34 cellular contexts compared by ENCODE assay signal in genomic region chr1:154391086-154391770, GRCh38. TPM values are rescaled to one million over a fixed set of nuclear protein-coding genes. Genes with fewer than 3 reads are reported as not detected.
A peak's percentile ranks its signal among the peaks of the same experiment; 100 is the strongest.
DNase-seq lines count a peak whose midpoint lies in the region; ATAC-seq, FAIRE-seq and TF ChIP-seq lines count a peak whose summit lies in the region.
"Had no signal": no experiment of that assay in that cellular context is flagged by ENCODE, and none has a peak within 500 bp of the region (broad histone marks: within the 10 kb centered on the region; RNA-seq: fewer than 3 reads in every experiment).

No MANE protein-coding gene starts in this region.

- POLR2A ChIA-PET in activated CD8-positive, alpha-beta T cell treated with anti-CD3 and anti-CD28 coated beads for 36 hours (lab: Charles Lee), result no interaction called here

- H3K27ac Mint-ChIP-seq in activated CD8-positive, alpha-beta T cell treated with anti-CD3 and anti-CD28 coated beads for 36 hours, result no peak overlapping the region
- H3K27ac Mint-ChIP-seq: activated CD4-positive, alpha-beta memory T cell treated with anti-CD3 and anti-CD28 coated beads for 36 hours; activated naive CD8-positive, alpha-beta T cell treated with anti-CD3 and anti-CD28 coated beads, Interleukin-2, amount 10 ng/mL, durations not matched to agents 7 days and 5 days; activated T-helper 17 cell treated with anti-CD3 and anti-CD28 coated beads, Interleukin-2, amount 50 U/mL, for 72 hours; effector memory CD8-positive, alpha-beta T cell; T-helper 2 cell treated with Interferon-gamma antibody and Interleukin-4, amounts not matched to agents 5 μg/mL and 100 μg/mL, for 36 hours had no signal

- DNase-seq in NCI-H1694 treated with DMSO at 0.1 percent for 48 hours (lab: John Stamatoyannopoulos, UW) (peak; percentile 18), NCI-H1694 (lab: John Stamatoyannopoulos, UW) (no peak), HT1080 (ENCODE audit: low read depth) (peak; percentile 25), epithelial cell of esophagus (ENCODE audit: low read depth) (peak; percentile 89), myocyte (ENCODE audit: low read depth) (peak; percentile 37), RCC 7860 (ENCODE audit: low spot score) (no peak)
- no peak for DNase-seq in activated CD8-positive, alpha-beta memory T cell treated with anti-CD3 and anti-CD28 coated beads, Interleukin-2, amount 50 U/mL, for 48 hours
- no peak for DNase-seq in activated CD8-positive, alpha-beta T cell treated with anti-CD3 and anti-CD28 coated beads for 36 hours
- DNase-seq: 8988T; activated CD4-positive, alpha-beta memory T cell treated with anti-CD3 and anti-CD28 coated beads for 36 hours; activated CD4-positive, alpha-beta T cell treated with anti-CD3 and anti-CD28 coated beads for 1 hour; activated CD8-positive, alpha-beta memory T cell treated with anti-CD3 and anti-CD28 coated beads, Interleukin-2, amount 50 U/mL, for 4 hours; activated naive CD8-positive, alpha-beta T cell treated with anti-CD3 and anti-CD28 coated beads, Interleukin-2, amount 10 ng/mL, durations not matched to agents 7 days and 5 days; caudate nucleus; effector memory CD8-positive, alpha-beta T cell; foreskin melanocyte; heart right ventricle; kidney glomerular epithelial cell; lower lobe of right lung; mucosa of descending colon; NCI-H1092; NCI-H1930; NCI-H2227 treated with DMSO at 0.1 percent for 48 hours; NCI-H526 treated with DMSO at 0.1 percent for 48 hours; PC-9; SHP77 treated with DMSO at 0.1 percent for 48 hours; stimulated activated naive CD4-positive, alpha-beta T cell had no signal

- CTCF ChIA-PET in activated CD8-positive, alpha-beta T cell treated with anti-CD3 and anti-CD28 coated beads for 36 hours (lab: Charles Lee), result interaction anchor here (1.4 kb wide), 1 partner anchor 50 kb away, joined by 4 read pairs; no protein-coding TSS in a partner anchor

- no peak overlapping the region for H3K4me3 ChIP-seq in epithelial cell of esophagus (ENCODE audit: low read length)
- H3K4me3 ChIP-seq: ascending aorta, coronary artery, esophagus muscularis mucosa, heart right ventricle, lower lobe of right lung, mucosa of descending colon, PC-9, skin epidermis had no signal

- H3K36me3 Mint-ChIP-seq in activated CD8-positive, alpha-beta T cell treated with anti-CD3 and anti-CD28 coated beads for 36 hours (ENCODE audit: low read depth), result no peaks in the 10 kb centered on the region
- H3K36me3 Mint-ChIP-seq: activated CD4-positive, alpha-beta memory T cell treated with anti-CD3 and anti-CD28 coated beads for 36 hours; natural killer cell treated with Interleukin-12 subunit alpha and Interleukin-12 subunit beta and Interleukin-15 and Interleukin-18, amount 100 ng/mL, for 72 hours had no signal

- ATAC-seq in activated CD8-positive, alpha-beta T cell treated with anti-CD3 and anti-CD28 coated beads for 36 hours, result no peak
- ATAC-seq: activated T-helper 17 cell treated with anti-CD3 and anti-CD28 coated beads, Interleukin-2, amount 50 U/mL, for 72 hours; effector memory CD8-positive, alpha-beta T cell; heart right ventricle; lower lobe of right lung; mucosa of descending colon; natural killer cell treated with Interleukin-12 subunit alpha and Interleukin-12 subunit beta and Interleukin-15 and Interleukin-18, amount 100 ng/mL, for 72 hours had no signal

- intact Hi-C loops in activated CD8-positive, alpha-beta T cell treated with anti-CD3 and anti-CD28 coated beads for 36 hours (cut with micrococcal nuclease), result no loop called here

- H3K9me3 Mint-ChIP-seq in activated CD8-positive, alpha-beta T cell treated with anti-CD3 and anti-CD28 coated beads for 36 hours, result no peaks in the 10 kb centered on the region
- H3K9me3 Mint-ChIP-seq: activated CD4-positive, alpha-beta memory T cell treated with anti-CD3 and anti-CD28 coated beads for 36 hours; effector memory CD8-positive, alpha-beta T cell; natural killer cell treated with Interleukin-12 subunit alpha and Interleukin-12 subunit beta and Interleukin-15 and Interleukin-18, amount 100 ng/mL, for 72 hours had no signal

- no peak for TF ChIP-seq CTCF in epithelial cell of esophagus (IDR thresholded peaks at IDR 0.05; ENCODE audit: insufficient read depth, low read depth, low read length, missing control alignments)
- no peak for TF ChIP-seq CTCF in activated CD8-positive, alpha-beta T cell treated with anti-CD3 and anti-CD28 coated beads for 36 hours (IDR thresholded peaks at IDR 0.05)

- FAIRE-seq in RCC 7860 (lab: Jason Lieb, UNC), result no peak

- peaks cover 22% of the 10 kb centered on the region for H3K4me1 Mint-ChIP-seq in activated CD8-positive, alpha-beta T cell treated with anti-CD3 and anti-CD28 coated beads for 36 hours (ENCODE audit: low read depth)

- H3K4me3 Mint-ChIP-seq in activated CD8-positive, alpha-beta T cell treated with anti-CD3 and anti-CD28 coated beads for 36 hours, result no peak overlapping the region
- H3K4me3 Mint-ChIP-seq: activated CD4-positive, alpha-beta memory T cell treated with anti-CD3 and anti-CD28 coated beads for 36 hours; activated naive CD8-positive, alpha-beta T cell treated with anti-CD3 and anti-CD28 coated beads, Interleukin-2, amount 10 ng/mL, durations not matched to agents 7 days and 5 days; activated T-helper 17 cell treated with anti-CD3 and anti-CD28 coated beads, Interleukin-2, amount 50 U/mL, for 72 hours; effector memory CD8-positive, alpha-beta T cell; natural killer cell treated with Interleukin-12 subunit alpha and Interleukin-12 subunit beta and Interleukin-15 and Interleukin-18, amount 100 ng/mL, for 72 hours; T-helper 2 cell treated with Interferon-gamma antibody and Interleukin-4, amounts not matched to agents 5 μg/mL and 100 μg/mL, for 36 hours had no signal

- H3K27me3 Mint-ChIP-seq in activated CD8-positive, alpha-beta T cell treated with anti-CD3 and anti-CD28 coated beads for 36 hours, result no peaks in the 10 kb centered on the region
- H3K27me3 Mint-ChIP-seq: activated CD4-positive, alpha-beta memory T cell treated with anti-CD3 and anti-CD28 coated beads for 36 hours; activated naive CD8-positive, alpha-beta T cell treated with anti-CD3 and anti-CD28 coated beads, Interleukin-2, amount 10 ng/mL, durations not matched to agents 7 days and 5 days; activated T-helper 17 cell treated with anti-CD3 and anti-CD28 coated beads, Interleukin-2, amount 50 U/mL, for 72 hours; effector memory CD8-positive, alpha-beta T cell had no signal

RNA-seq across cellular contexts. Expression of gene IL6R, which starts 13.9 kb away (rescaled TPM):
- 13.8 and 25.4 TPM in 2 replicates for total RNA-seq in HT1080 (2014; rRNA removed; shearing (Covaris generic))
- 2.4 and 3.5 TPM in 2 replicates for polyA plus RNA-seq in HT1080 (2015; cell fraction: cytosol; rRNA removed)
- 10.5 and 11.4 TPM in 2 replicates for polyA plus RNA-seq in HT1080 (2015; cell fraction: nucleus; rRNA removed)
- 1.6 and 5.4 TPM in 2 replicates for total RNA-seq in myocyte
- 0.18 TPM for polyA plus RNA-seq in myocyte (2012)
- total RNA-seq in activated CD8-positive, alpha-beta T cell treated with anti-CD3 and anti-CD28 coated beads for 36 hours, result 1 to 10 TPM; 2.2 to 2.5 TPM

Comparison
In these comparisons a context has a peak if more than half of its experiments do, and no peak if none do; other contexts are left out.
1. DNase-seq: peak in NCI-H1694 treated with DMSO at 0.1 percent for 48 hours (single experiment), HT1080 (single experiment), epithelial cell of esophagus (single experiment) and myocyte (single experiment); none in NCI-H1694 (single experiment), RCC 7860 (single experiment), activated CD8-positive, alpha-beta memory T cell treated with anti-CD3 and anti-CD28 coated beads, Interleukin-2, amount 50 U/mL, for 48 hours (single experiment) and activated CD8-positive, alpha-beta T cell treated with anti-CD3 and anti-CD28 coated beads for 36 hours (single experiment).